In genomic region chr19:46950526-46951235, GRCh38 we compare ENCODE assay signal across 13 cellular contexts.
DNase-seq lines count a peak whose midpoint lies in the region; ATAC-seq and TF ChIP-seq lines count a peak whose summit lies in the region.
"Had no signal": no experiment of that assay in that cellular context is flagged by ENCODE, and none has a peak within 500 bp of the region (broad histone marks: within the 10 kb centered on the region; RNA-seq: fewer than 3 reads in every experiment).

No MANE protein-coding gene starts in this region.

- TF ChIP-seq CTCF in Caco-2 (IDR thresholded peaks at IDR 0.05; ENCODE audit: insufficient read depth in 1 of 2, low read depth in 1 of 2, low read length in 1 of 2, severe bottlenecking in 1 of 2, unreplicated experiment in 1 of 2), result no peak
- no peak for TF ChIP-seq CTCF in OCI-LY3 (IDR thresholded peaks at IDR 0.05; ENCODE audit: low read depth, low read length)

- CTCF ChIA-PET in Caco-2 (lab: Charles Lee), result interaction anchor here (1.3 kb wide), 1 partner anchor 25 kb away, joined by 3 read pairs; no protein-coding TSS in a partner anchor
- CTCF ChIA-PET in naive thymus-derived CD4-positive, alpha-beta T cell (lab: Charles Lee), result no interaction called here

- H3K36me3 Mint-ChIP-seq in Caco-2 (ENCODE audit: insufficient read depth, unreplicated experiment), result peaks cover 72% of the 10 kb centered on the region
- peaks cover 33% of the 10 kb centered on the region for H3K36me3 Mint-ChIP-seq in dendritic cell treated with granulocyte-macrophage colony-stimulating factor and Interleukin-4, amounts not matched to agents 40 ng/mL and 50 ng/mL, for 4 days (ENCODE audit: low read depth)
- H3K36me3 Mint-ChIP-seq in naive thymus-derived CD4-positive, alpha-beta T cell, result peaks cover 0 to 29% (median 3%) of the 10 kb centered on the region in 5 donors

- H3K4me3 Mint-ChIP-seq in Caco-2 (ENCODE audit: unreplicated experiment), result peak overlapping the region; percentile 60
- no peak overlapping the region for H3K4me3 Mint-ChIP-seq in dendritic cell treated with granulocyte-macrophage colony-stimulating factor and Interleukin-4, amounts not matched to agents 40 ng/mL and 50 ng/mL, for 4 days
- H3K4me3 Mint-ChIP-seq in naive thymus-derived CD4-positive, alpha-beta T cell, result peak overlapping the region in 1 of 10 donors; percentile 29

- H3K27ac ChIP-seq in OCI-LY3 (ENCODE audit: low read length), result no peak overlapping the region
- no peak overlapping the region for H3K27ac ChIP-seq in effector memory CD4-positive, alpha-beta T cell (ENCODE audit: insufficient read depth, low read length, poor library complexity, severe bottlenecking)
- no peak overlapping the region for H3K27ac ChIP-seq in naive thymus-derived CD4-positive, alpha-beta T cell (ENCODE audit: low read depth, low read length)
- H3K27ac ChIP-seq: brain microvascular endothelial cell, HL-60 had no signal

- POLR2A ChIA-PET in Caco-2 (lab: Charles Lee), result no interaction called here
- POLR2A ChIA-PET in naive thymus-derived CD4-positive, alpha-beta T cell (lab: Charles Lee), result no interaction called here

- H3K4me2 ChIP-seq in OCI-LY3 (ENCODE audit: low read length), result 0 out of 2 replicates have a peak overlapping the region, but pooled peaks have one; percentile 2

- no peaks in the 10 kb centered on the region for H3K9me3 ChIP-seq in Caco-2
- no peaks in the 10 kb centered on the region for H3K9me3 ChIP-seq in OCI-LY3 (ENCODE audit: insufficient read depth, low read length)
- no peaks in the 10 kb centered on the region for H3K9me3 ChIP-seq in effector memory CD4-positive, alpha-beta T cell (ENCODE audit: control insufficient read depth, low read length)
- H3K9me3 ChIP-seq in naive thymus-derived CD4-positive, alpha-beta T cell (ENCODE audit: control insufficient read depth in 2 of 3, low read length in 3 of 3), result no peaks in the 10 kb centered on the region

- no peak overlapping the region for H3K9ac ChIP-seq in OCI-LY3 (ENCODE audit: low read length)

- no peak for ATAC-seq in naive thymus-derived CD4-positive, alpha-beta T cell

- H2AFZ ChIP-seq in OCI-LY3 (ENCODE audit: low read depth, low read length), result no peak overlapping the region

- H3K9me3 Mint-ChIP-seq in Caco-2 (ENCODE audit: unreplicated experiment), result no peaks in the 10 kb centered on the region
- H3K9me3 Mint-ChIP-seq in dendritic cell treated with granulocyte-macrophage colony-stimulating factor and Interleukin-4, amounts not matched to agents 40 ng/mL and 50 ng/mL, for 4 days, result no peaks in the 10 kb centered on the region
- H3K9me3 Mint-ChIP-seq in naive thymus-derived CD4-positive, alpha-beta T cell, result no peaks in the 10 kb centered on the region

- intact Hi-C loops in Caco-2 (cut with micrococcal nuclease; ENCODE audit: unreplicated experiment), result no loop called here
- intact Hi-C loops in dendritic cell treated with granulocyte-macrophage colony-stimulating factor and Interleukin-4, amounts not matched to agents 40 ng/mL and 50 ng/mL, for 4 days (cut with micrococcal nuclease), result no loop called here
- intact Hi-C loops in naive thymus-derived CD4-positive, alpha-beta T cell (cut with micrococcal nuclease), result no loop called here

- H3K36me3 ChIP-seq in Caco-2 (ENCODE audit: control insufficient read depth, insufficient read depth, low read length) (0 out of 2 replicates have a peak, but pooled peaks cover 2% of the 10 kb centered on the region), OCI-LY3 (replicated peaks; ENCODE audit: low read depth, low read length) (peaks cover 4% of the 10 kb centered on the region)
- H3K36me3 ChIP-seq in effector memory CD4-positive, alpha-beta T cell (ENCODE audit: control insufficient read depth, insufficient read depth, low read length), result no peaks in the 10 kb centered on the region
- no peaks in the 10 kb centered on the region for H3K36me3 ChIP-seq in naive thymus-derived CD4-positive, alpha-beta T cell (ENCODE audit: control insufficient read depth in 2 of 3, insufficient read depth in 3 of 3, low read length in 3 of 3)

- H3K4me1 ChIP-seq in Caco-2 (peaks cover 61% of the 10 kb centered on the region), OCI-LY3 (ENCODE audit: low read length) (peaks cover 26% of the 10 kb centered on the region)
- peaks cover 38% of the 10 kb centered on the region for H3K4me1 ChIP-seq in effector memory CD4-positive, alpha-beta T cell (ENCODE audit: control insufficient read depth, insufficient read depth, low read length, poor library complexity, severe bottlenecking)
- H3K4me1 ChIP-seq in naive thymus-derived CD4-positive, alpha-beta T cell (ENCODE audit: control insufficient read depth in 2 of 2, insufficient read depth in 2 of 2, low read length in 2 of 2), result peaks cover 22 to 72% of the 10 kb centered on the region in 2 donors

- H3K4me3 ChIP-seq in Caco-2 (ENCODE audit: low read depth, low read length) (no peak overlapping the region), OCI-LY3 (ENCODE audit: low read length) (no peak overlapping the region)
- no peak overlapping the region for H3K4me3 ChIP-seq in effector memory CD4-positive, alpha-beta T cell (ENCODE audit: insufficient read depth, low read depth, low read length, poor library complexity, severe bottlenecking)
- H3K4me3 ChIP-seq in naive thymus-derived CD4-positive, alpha-beta T cell (ENCODE audit: low read length), result no peak overlapping the region

- peak overlapping the region; percentile 85 for H3K27ac Mint-ChIP-seq in Caco-2 (ENCODE audit: unreplicated experiment)
- H3K27ac Mint-ChIP-seq in dendritic cell treated with granulocyte-macrophage colony-stimulating factor and Interleukin-4, amounts not matched to agents 40 ng/mL and 50 ng/mL, for 4 days, result peak overlapping the region; percentile 33
- H3K27ac Mint-ChIP-seq in naive thymus-derived CD4-positive, alpha-beta T cell, result peak overlapping the region in 2 of 9 donors; percentile 38 to 55

- H3K4me1 Mint-ChIP-seq in Caco-2 (ENCODE audit: low read depth, unreplicated experiment), result peaks cover 62% of the 10 kb centered on the region
- peaks cover 30% of the 10 kb centered on the region for H3K4me1 Mint-ChIP-seq in dendritic cell treated with granulocyte-macrophage colony-stimulating factor and Interleukin-4, amounts not matched to agents 40 ng/mL and 50 ng/mL, for 4 days (ENCODE audit: low read depth)
- peaks cover 29 to 66% (median 32%) of the 10 kb centered on the region in 7 donors for H3K4me1 Mint-ChIP-seq in naive thymus-derived CD4-positive, alpha-beta T cell

- peaks cover 30% of the 10 kb centered on the region for H4K20me1 ChIP-seq in OCI-LY3 (ENCODE audit: insufficient read depth, low read length)

- H3K27me3 ChIP-seq in Caco-2 (replicated peaks; ENCODE audit: control insufficient read depth, insufficient read depth, low read length), result no peaks in the 10 kb centered on the region
- no peaks in the 10 kb centered on the region for H3K27me3 ChIP-seq in OCI-LY3 (ENCODE audit: low read depth, low read length)
- H3K27me3 ChIP-seq in effector memory CD4-positive, alpha-beta T cell (replicated peaks; ENCODE audit: control insufficient read depth, insufficient read depth, low read length, poor library complexity, severe bottlenecking), result no peaks in the 10 kb centered on the region
- H3K27me3 ChIP-seq in naive thymus-derived CD4-positive, alpha-beta T cell (ENCODE audit: control insufficient read depth in 2 of 2, insufficient read depth in 2 of 2, low read length in 2 of 2), result no peaks in the 10 kb centered on the region
- H3K27me3 ChIP-seq: brain microvascular endothelial cell had no signal

- DNase-seq in Caco-2, result no peak
- peak; percentile 38 for DNase-seq in retina
- DNase-seq in effector memory CD4-positive, alpha-beta T cell, result no peak
- DNase-seq in Kasumi-1 (lab: John Stamatoyannopoulos, UW), result no peak
- DNase-seq in naive thymus-derived CD4-positive, alpha-beta T cell, result no peak
- DNase-seq in NCI-H510A treated with DMSO at 0.1 percent for 48 hours (lab: John Stamatoyannopoulos, UW), result no peak
- DNase-seq: activated CD8-positive, alpha-beta memory T cell treated with anti-CD3 and anti-CD28 coated beads for 24 hours; brain microvascular endothelial cell; NCI-H187 treated with DMSO at 0.1 percent for 48 hours; SHP77 treated with DMSO at 0.1 percent for 48 hours had no signal

- H3K27me3 Mint-ChIP-seq in Caco-2 (ENCODE audit: insufficient read depth, unreplicated experiment), result no peaks in the 10 kb centered on the region
- H3K27me3 Mint-ChIP-seq in dendritic cell treated with granulocyte-macrophage colony-stimulating factor and Interleukin-4, amounts not matched to agents 40 ng/mL and 50 ng/mL, for 4 days, result no peaks in the 10 kb centered on the region
- H3K27me3 Mint-ChIP-seq in naive thymus-derived CD4-positive, alpha-beta T cell, result no peaks in the 10 kb centered on the region

- H3K79me2 ChIP-seq in OCI-LY3 (ENCODE audit: low read length), result peaks cover 43% of the 10 kb centered on the region

- no TSS peak for BruUV-seq in Caco-2 (replicated peaks; lab: Mats Ljungman, UMichigan)
